2 cellular contexts compared by ENCODE assay signal in the genomic region with DNA sequence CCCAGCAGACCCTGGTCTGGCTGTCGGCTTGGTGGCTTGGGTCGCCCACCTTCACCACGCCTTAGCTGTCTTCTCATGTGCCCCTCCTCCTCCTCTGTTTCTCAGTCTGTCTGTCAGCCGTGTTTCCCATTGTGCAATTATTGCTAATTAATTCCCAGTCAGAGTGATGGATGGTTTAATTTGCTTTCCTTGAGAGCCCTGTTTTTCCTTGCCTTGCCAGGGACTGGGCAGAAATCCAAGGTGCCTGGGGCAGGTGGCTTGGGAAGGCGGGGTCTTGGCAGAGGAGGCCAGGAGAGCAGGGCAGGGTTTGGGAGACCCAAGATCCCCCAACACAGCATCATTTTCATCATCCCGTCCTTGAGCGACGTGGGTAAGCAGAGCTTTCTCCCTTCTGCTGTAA.
TF ChIP-seq lines count a peak whose summit lies in the region.

No MANE protein-coding gene starts in this region.

TF ChIP-seq in Ishikawa, 13 proteins besides CTCF, POLR2A, EP300 and RAD21:
- TF ChIP-seq TEAD4 (IDR thresholded peaks at IDR 0.05) (peak; percentile 53), NFIC (IDR thresholded peaks at IDR 0.05) (peak; percentile 96), TCF12 (IDR thresholded peaks at IDR 0.05; ENCODE audit: low read depth) (peak; percentile 73; the same call in 1 of the 2 replicates), REST (IDR thresholded peaks at IDR 0.05; ENCODE audit: low read depth) (no peak), CEBPB (IDR thresholded peaks at IDR 0.05) (peak; percentile 85), YY1 (IDR thresholded peaks at IDR 0.05; ENCODE audit: low read depth) (no peak)

TF ChIP-seq in H1, 55 proteins besides CTCF, POLR2A, EP300 and RAD21:
- TF ChIP-seq CREB1 (IDR thresholded peaks at IDR 0.05) (no peak), SRF (IDR thresholded peaks at IDR 0.05; ENCODE audit: low read depth, low read length) (no peak), CHD2 (IDR thresholded peaks at IDR 0.05; ENCODE audit: low read length) (no peak), GABPA (IDR thresholded peaks at IDR 0.05; ENCODE audit: borderline replicate concordance, insufficient read depth, low read length) (no peak), TBP (IDR thresholded peaks at IDR 0.05; ENCODE audit: low read depth, low read length) (no peak), KDM4A (IDR thresholded peaks at IDR 0.05; ENCODE audit: low read depth, low read length, severe bottlenecking) (no peak), JUN (IDR thresholded peaks at IDR 0.05; ENCODE audit: low read depth, low read length) (no peak), RNF2 (IDR thresholded peaks at IDR 0.05; ENCODE audit: borderline replicate concordance, low read depth, low read length, missing control alignments, poor library complexity, severe bottlenecking) (no peak), TCF12 (IDR thresholded peaks at IDR 0.05; ENCODE audit: low read depth, low read length) (no peak), USF2 (IDR thresholded peaks at IDR 0.05; ENCODE audit: low read length) (no peak), CEBPB (IDR thresholded peaks at IDR 0.05; ENCODE audit: low read depth, low read length) (no peak), YY1 (IDR thresholded peaks at IDR 0.05; ENCODE audit: low read depth, low read length) (no peak), MAFK (IDR thresholded peaks at IDR 0.05; ENCODE audit: low read depth, low read length) (no peak), KDM1A (IDR thresholded peaks at IDR 0.05; ENCODE audit: borderline replicate concordance, low read length) (no peak), KDM5A (IDR thresholded peaks at IDR 0.05; ENCODE audit: low read length) (no peak), HDAC6 (IDR thresholded peaks at IDR 0.05; ENCODE audit: low read depth, low read length) (no peak), TEAD4 (IDR thresholded peaks at IDR 0.05; ENCODE audit: low read depth, low read length) (no peak), CTBP2 (IDR thresholded peaks at IDR 0.05; ENCODE audit: borderline replicate concordance, insufficient read depth, insufficient read length, low read length) (no peak), TAF1 (IDR thresholded peaks at IDR 0.05; ENCODE audit: low read depth, low read length) (no peak)
- TF ChIP-seq, protein P1, sequence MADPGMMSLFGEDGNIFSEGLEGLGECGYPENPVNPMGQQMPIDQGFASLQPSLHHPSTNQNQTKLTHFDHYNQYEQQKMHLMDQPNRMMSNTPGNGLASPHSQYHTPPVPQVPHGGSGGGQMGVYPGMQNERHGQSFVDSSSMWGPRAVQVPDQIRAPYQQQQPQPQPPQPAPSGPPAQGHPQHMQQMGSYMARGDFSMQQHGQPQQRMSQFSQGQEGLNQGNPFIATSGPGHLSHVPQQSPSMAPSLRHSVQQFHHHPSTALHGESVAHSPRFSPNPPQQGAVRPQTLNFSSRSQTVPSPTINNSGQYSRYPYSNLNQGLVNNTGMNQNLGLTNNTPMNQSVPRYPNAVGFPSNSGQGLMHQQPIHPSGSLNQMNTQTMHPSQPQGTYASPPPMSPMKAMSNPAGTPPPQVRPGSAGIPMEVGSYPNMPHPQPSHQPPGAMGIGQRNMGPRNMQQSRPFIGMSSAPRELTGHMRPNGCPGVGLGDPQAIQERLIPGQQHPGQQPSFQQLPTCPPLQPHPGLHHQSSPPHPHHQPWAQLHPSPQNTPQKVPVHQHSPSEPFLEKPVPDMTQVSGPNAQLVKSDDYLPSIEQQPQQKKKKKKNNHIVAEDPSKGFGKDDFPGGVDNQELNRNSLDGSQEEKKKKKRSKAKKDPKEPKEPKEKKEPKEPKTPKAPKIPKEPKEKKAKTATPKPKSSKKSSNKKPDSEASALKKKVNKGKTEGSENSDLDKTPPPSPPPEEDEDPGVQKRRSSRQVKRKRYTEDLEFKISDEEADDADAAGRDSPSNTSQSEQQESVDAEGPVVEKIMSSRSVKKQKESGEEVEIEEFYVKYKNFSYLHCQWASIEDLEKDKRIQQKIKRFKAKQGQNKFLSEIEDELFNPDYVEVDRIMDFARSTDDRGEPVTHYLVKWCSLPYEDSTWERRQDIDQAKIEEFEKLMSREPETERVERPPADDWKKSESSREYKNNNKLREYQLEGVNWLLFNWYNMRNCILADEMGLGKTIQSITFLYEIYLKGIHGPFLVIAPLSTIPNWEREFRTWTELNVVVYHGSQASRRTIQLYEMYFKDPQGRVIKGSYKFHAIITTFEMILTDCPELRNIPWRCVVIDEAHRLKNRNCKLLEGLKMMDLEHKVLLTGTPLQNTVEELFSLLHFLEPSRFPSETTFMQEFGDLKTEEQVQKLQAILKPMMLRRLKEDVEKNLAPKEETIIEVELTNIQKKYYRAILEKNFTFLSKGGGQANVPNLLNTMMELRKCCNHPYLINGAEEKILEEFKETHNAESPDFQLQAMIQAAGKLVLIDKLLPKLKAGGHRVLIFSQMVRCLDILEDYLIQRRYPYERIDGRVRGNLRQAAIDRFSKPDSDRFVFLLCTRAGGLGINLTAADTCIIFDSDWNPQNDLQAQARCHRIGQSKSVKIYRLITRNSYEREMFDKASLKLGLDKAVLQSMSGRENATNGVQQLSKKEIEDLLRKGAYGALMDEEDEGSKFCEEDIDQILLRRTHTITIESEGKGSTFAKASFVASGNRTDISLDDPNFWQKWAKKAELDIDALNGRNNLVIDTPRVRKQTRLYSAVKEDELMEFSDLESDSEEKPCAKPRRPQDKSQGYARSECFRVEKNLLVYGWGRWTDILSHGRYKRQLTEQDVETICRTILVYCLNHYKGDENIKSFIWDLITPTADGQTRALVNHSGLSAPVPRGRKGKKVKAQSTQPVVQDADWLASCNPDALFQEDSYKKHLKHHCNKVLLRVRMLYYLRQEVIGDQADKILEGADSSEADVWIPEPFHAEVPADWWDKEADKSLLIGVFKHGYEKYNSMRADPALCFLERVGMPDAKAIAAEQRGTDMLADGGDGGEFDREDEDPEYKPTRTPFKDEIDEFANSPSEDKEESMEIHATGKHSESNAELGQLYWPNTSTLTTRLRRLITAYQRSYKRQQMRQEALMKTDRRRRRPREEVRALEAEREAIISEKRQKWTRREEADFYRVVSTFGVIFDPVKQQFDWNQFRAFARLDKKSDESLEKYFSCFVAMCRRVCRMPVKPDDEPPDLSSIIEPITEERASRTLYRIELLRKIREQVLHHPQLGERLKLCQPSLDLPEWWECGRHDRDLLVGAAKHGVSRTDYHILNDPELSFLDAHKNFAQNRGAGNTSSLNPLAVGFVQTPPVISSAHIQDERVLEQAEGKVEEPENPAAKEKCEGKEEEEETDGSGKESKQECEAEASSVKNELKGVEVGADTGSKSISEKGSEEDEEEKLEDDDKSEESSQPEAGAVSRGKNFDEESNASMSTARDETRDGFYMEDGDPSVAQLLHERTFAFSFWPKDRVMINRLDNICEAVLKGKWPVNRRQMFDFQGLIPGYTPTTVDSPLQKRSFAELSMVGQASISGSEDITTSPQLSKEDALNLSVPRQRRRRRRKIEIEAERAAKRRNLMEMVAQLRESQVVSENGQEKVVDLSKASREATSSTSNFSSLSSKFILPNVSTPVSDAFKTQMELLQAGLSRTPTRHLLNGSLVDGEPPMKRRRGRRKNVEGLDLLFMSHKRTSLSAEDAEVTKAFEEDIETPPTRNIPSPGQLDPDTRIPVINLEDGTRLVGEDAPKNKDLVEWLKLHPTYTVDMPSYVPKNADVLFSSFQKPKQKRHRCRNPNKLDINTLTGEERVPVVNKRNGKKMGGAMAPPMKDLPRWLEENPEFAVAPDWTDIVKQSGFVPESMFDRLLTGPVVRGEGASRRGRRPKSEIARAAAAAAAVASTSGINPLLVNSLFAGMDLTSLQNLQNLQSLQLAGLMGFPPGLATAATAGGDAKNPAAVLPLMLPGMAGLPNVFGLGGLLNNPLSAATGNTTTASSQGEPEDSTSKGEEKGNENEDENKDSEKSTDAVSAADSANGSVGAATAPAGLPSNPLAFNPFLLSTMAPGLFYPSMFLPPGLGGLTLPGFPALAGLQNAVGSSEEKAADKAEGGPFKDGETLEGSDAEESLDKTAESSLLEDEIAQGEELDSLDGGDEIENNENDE (IDR thresholded peaks at IDR 0.05; ENCODE audit: insufficient replicate concordance, low read length) = no peak
